In genomic region chr17:32869345-32870026, GRCh38 we compare ENCODE assay signal across 16 cellular contexts. TPM values are rescaled to one million over a fixed set of nuclear protein-coding genes. Genes with fewer than 3 reads are reported as not detected.
DNase-seq lines count a peak whose midpoint lies in the region; ATAC-seq, FAIRE-seq and TF ChIP-seq lines count a peak whose summit lies in the region.
"Had no signal": no experiment of that assay in that cellular context is flagged by ENCODE, and none has a peak within 500 bp of the region (broad histone marks: within the 10 kb centered on the region; RNA-seq: fewer than 3 reads in every experiment).

No MANE protein-coding gene starts in this region.

- H2AFZ ChIP-seq in SK-N-SH (ENCODE audit: low read depth): no peak overlapping the region

- POLR2A ChIA-PET in SK-N-SH (lab: Yijun Ruan, JAX): no interaction called here

- peak overlapping the region in 1 of 2 experiments; percentile 27; a peak in 1 of 4 replicates for H3K27ac ChIP-seq in SK-N-SH (ENCODE audit: low read depth in 2 of 2, low read length in 1 of 2)
- peak overlapping the region in 11 of 12 donors; percentile 10 to 79 (median 57) for H3K27ac ChIP-seq in heart left ventricle
- peak overlapping the region in 2 of 4 donors; percentile 31 to 34 for H3K27ac ChIP-seq in pancreas
- peak overlapping the region; percentile 6 for H3K27ac ChIP-seq in upper lobe of right lung
- no peak overlapping the region for H3K27ac ChIP-seq in endodermal cell (ENCODE audit: low read depth, low read length)
- H3K27ac ChIP-seq: A549 had no signal

- H3K27me3 ChIP-seq in SK-N-SH (ENCODE audit: insufficient read depth) (no peaks in the 10 kb centered on the region), heart left ventricle (no peaks in the 10 kb centered on the region), pancreas (no peaks in the 10 kb centered on the region), upper lobe of right lung (no peaks in the 10 kb centered on the region), H7 (ENCODE audit: control insufficient read depth, insufficient read depth, low read length) (no peaks in the 10 kb centered on the region), endodermal cell (ENCODE audit: control insufficient read depth, insufficient read depth, low read length, poor library complexity, severe bottlenecking) (no peaks in the 10 kb centered on the region)

- H3K27me3 Mint-ChIP-seq in endodermal cell (ENCODE audit: insufficient read depth): no peaks in the 10 kb centered on the region

- no peak for TF ChIP-seq POLR2A in heart left ventricle (IDR thresholded peaks at IDR 0.05)

- DNase-seq in SK-N-SH: no peak
- no peak for DNase-seq in heart left ventricle
- DNase-seq in pancreas: no peak
- no peak for DNase-seq in upper lobe of right lung
- DNase-seq in H7: no peak
- no peak for DNase-seq in endodermal cell
- DNase-seq: activated CD8-positive, alpha-beta memory T cell treated with anti-CD3 and anti-CD28 coated beads for 24 hours; CD8-positive, alpha-beta T cell; NCI-H1436; NCI-H446 treated with DMSO at 0.1 percent for 48 hours; substantia nigra had no signal

- no peak for TF ChIP-seq EP300 in SK-N-SH (IDR thresholded peaks at IDR 0.05; ENCODE audit: borderline replicate concordance in 1 of 2, low read depth in 1 of 2, low read length in 1 of 2)

- H3K4me1 Mint-ChIP-seq in endodermal cell: peaks cover 19% of the 10 kb centered on the region

- H4K20me1 ChIP-seq in SK-N-SH (ENCODE audit: insufficient read depth): peaks cover 8% of the 10 kb centered on the region

- FAIRE-seq in pancreas (lab: Jason Lieb, UNC): no peak
- FAIRE-seq: A549, GM12891 had no signal

- H3K4me1 ChIP-seq in SK-N-SH (ENCODE audit: control insufficient read depth in 1 of 2, insufficient read depth in 2 of 2, low read depth in 1 of 2, low read length in 1 of 2): no peaks in the 10 kb centered on the region
- peaks cover 0 to 58% (median 27%) of the 10 kb centered on the region in 12 donors for H3K4me1 ChIP-seq in heart left ventricle
- peaks cover 8 to 11% (median 10%) of the 10 kb centered on the region in 3 donors for H3K4me1 ChIP-seq in pancreas
- H3K4me1 ChIP-seq in upper lobe of right lung: peaks cover 41% of the 10 kb centered on the region
- peaks cover 4% of the 10 kb centered on the region for H3K4me1 ChIP-seq in endodermal cell (ENCODE audit: control insufficient read depth, insufficient read depth, low read length)
- H3K4me1 ChIP-seq: A549 had no signal

- peaks cover 2% of the 10 kb centered on the region for H3K36me3 Mint-ChIP-seq in endodermal cell (ENCODE audit: low read depth)
- H3K36me3 Mint-ChIP-seq: CD8-positive, alpha-beta T cell had no signal

- no peak for ATAC-seq in SK-N-SH treated with all-trans-retinoic acid at 6 μM for 48 hours
- peak; percentile 13 to 72 (median 40) for ATAC-seq in heart left ventricle
- ATAC-seq in pancreas: peak; percentile 68 to 84 (median 79)
- no peak for ATAC-seq in upper lobe of right lung
- no peak for ATAC-seq in HG02588 (IDR thresholded peaks at IDR 0.05; ENCODE audit: unreplicated experiment)
- ATAC-seq: A549; CD8-positive, alpha-beta T cell had no signal

- H3K9ac ChIP-seq in SK-N-SH (no peak overlapping the region), endodermal cell (ENCODE audit: extremely low read depth, low read length, poor library complexity, severe bottlenecking) (no peak overlapping the region)

- peaks cover 4% of the 10 kb centered on the region for H3F3A ChIP-seq in SK-N-SH (replicated peaks; ENCODE audit: insufficient read depth)

- TF ChIP-seq CTCF in SK-N-SH (IDR thresholded peaks at IDR 0.05) (no peak), heart left ventricle (IDR thresholded peaks at IDR 0.05) (no peak), pancreas (IDR thresholded peaks at IDR 0.05) (no peak), upper lobe of right lung (IDR thresholded peaks at IDR 0.05) (no peak), endodermal cell (conservative IDR thresholded peaks at IDR 0.05) (no peak)

- H3K4me3 ChIP-seq in SK-N-SH (ENCODE audit: low read depth in 2 of 2, low read length in 1 of 2): no peak overlapping the region
- H3K4me3 ChIP-seq in heart left ventricle: no peak overlapping the region
- no peak overlapping the region for H3K4me3 ChIP-seq in pancreas
- no peak overlapping the region for H3K4me3 ChIP-seq in upper lobe of right lung
- H3K4me3 ChIP-seq in H7 (ENCODE audit: insufficient read depth, low read depth, low read length): no peak overlapping the region
- H3K4me3 ChIP-seq in endodermal cell (ENCODE audit: low read length): no peak overlapping the region
- H3K4me3 ChIP-seq: A549 had no signal

- H3K27ac Mint-ChIP-seq in endodermal cell: no peak overlapping the region
- H3K27ac Mint-ChIP-seq: CD8-positive, alpha-beta T cell had no signal

- H3K4me2 ChIP-seq in SK-N-SH: peak overlapping the region; percentile 13; the same call in 1 of the 2 replicates
- H3K4me2 ChIP-seq: A549 had no signal

- H3K9me3 ChIP-seq in SK-N-SH (no peaks in the 10 kb centered on the region), heart left ventricle (no peaks in the 10 kb centered on the region), pancreas (no peaks in the 10 kb centered on the region), upper lobe of right lung (no peaks in the 10 kb centered on the region), endodermal cell (ENCODE audit: control insufficient read depth, low read length) (no peaks in the 10 kb centered on the region)
- H3K9me3 ChIP-seq: A549 had no signal

- no peak for TF ChIP-seq RAD21 in SK-N-SH (IDR thresholded peaks at IDR 0.05; ENCODE audit: low read length)

- H3K79me2 ChIP-seq in SK-N-SH (ENCODE audit: insufficient read depth): peaks cover 53% of the 10 kb centered on the region; the same call in 1 of the 2 replicates

- intact Hi-C loops in heart left ventricle (cut with DNase I): loop anchor here in 7 of 10 donors (5.0 to 10.0 kb wide), 5 partner anchors 42 to 387 kb away; no protein-coding TSS in a partner anchor
- intact Hi-C loops in pancreas (cut with DNase I): no loop called here
- intact Hi-C loops in upper lobe of right lung (cut with DNase I): loop anchor here (10.0 kb wide), 1 partner anchor 85 kb away; no protein-coding TSS in a partner anchor

- H3K9me2 ChIP-seq in SK-N-SH: no peaks in the 10 kb centered on the region

- WGBS in SK-N-SH (ENCODE audit: low lambda C conversion rate): 85% methylated on average over 5 of the region's 6 CpGs
- WGBS in heart left ventricle, 4 donors: 68 to 81% (median 72%) methylated on average over 6 of the region's 6 CpGs
- 68 to 70% methylated on average over 6 of the region's 6 CpGs for WGBS in pancreas, 2 donors
- WGBS in endodermal cell (ENCODE audit: insufficient coverage in 1 of 2, insufficient read length in 1 of 2), 2 experiments: 97 to 100% methylated on average over 4 to 6 of the region's 6 CpGs

- CTCF ChIA-PET in SK-N-SH (lab: Yijun Ruan, JAX): interaction anchor here (4.0 to 8.5 kb wide), 2 partner anchors 8 to 86 kb away, joined by 15 to 70 read pairs; partner anchors contain the start of gene MYO1D

- H3K36me3 ChIP-seq in SK-N-SH (replicated peaks in 1 of 2; ENCODE audit: control insufficient read depth in 1 of 2, insufficient read depth in 2 of 2, low read length in 1 of 2): no peaks in the 10 kb centered on the region
- H3K36me3 ChIP-seq in heart left ventricle: no peaks in the 10 kb centered on the region
- no peaks in the 10 kb centered on the region for H3K36me3 ChIP-seq in pancreas
- no peaks in the 10 kb centered on the region for H3K36me3 ChIP-seq in upper lobe of right lung
- H3K36me3 ChIP-seq in H7 (replicated peaks; ENCODE audit: control insufficient read depth, insufficient read depth, low read length): no peaks in the 10 kb centered on the region
- no peaks in the 10 kb centered on the region for H3K36me3 ChIP-seq in endodermal cell (ENCODE audit: control insufficient read depth, insufficient read depth, low read length)

- no peaks in the 10 kb centered on the region for H3K9me3 Mint-ChIP-seq in endodermal cell
- H3K9me3 Mint-ChIP-seq: CD8-positive, alpha-beta T cell had no signal

- no peak overlapping the region for H3K4me3 Mint-ChIP-seq in endodermal cell
- H3K4me3 Mint-ChIP-seq: CD8-positive, alpha-beta T cell had no signal

TF ChIP-seq in SK-N-SH treated with all-trans-retinoic acid at 6 μM for 48 hours, 23 proteins besides CTCF, POLR2A, EP300 and RAD21:
- no peak for TF ChIP-seq CSRNP3 (CRISPR knock-in tag; IDR thresholded peaks at IDR 0.05)
TF ChIP-seq in SK-N-SH treated with all-trans-retinoic acid at 6 μM for 48 hours: peak in this region for 0.

RNA-seq across cellular contexts. Expression of gene MYO1D, which starts 7.4 kb away (rescaled TPM):
- polyA plus RNA-seq in SK-N-SH (2012; rRNA removed) (20.4 and 29.7 TPM in 2 replicates), heart left ventricle (1 to 10 TPM; 3.3 to 5.6 TPM), pancreas (10 to 100 TPM; 16.7 to 22.0 TPM)
- 28.7 and 32.0 TPM in 2 replicates for polyA plus RNA-seq in SK-N-SH (2012; cell fraction: cytosol; rRNA removed)
- 23.0 and 34.5 TPM in 2 replicates for polyA plus RNA-seq in SK-N-SH (2012; cell fraction: nucleus; rRNA removed)
- total RNA-seq in heart left ventricle (10 to 100 TPM in 5 of 9 donors, 1 to 10 TPM in 4; 4.7 to 15.5 (median 10.4) TPM), pancreas (10 to 100 TPM; 22.3 to 43.0 (median 33.3) TPM), upper lobe of right lung (73.3 TPM), endodermal cell (10 to 100 TPM; 42.9 to 43.7 TPM)
- total RNA-seq in H7 (2014; rRNA removed; shearing (Covaris generic)): 15.6 and 16.8 TPM in 2 replicates
- polyA plus RNA-seq in endodermal cell (2013, experiment 1 of 2): 10.5 TPM
- polyA plus RNA-seq in endodermal cell (2013, experiment 2 of 2): 11.1 TPM

RNA-seq across cellular contexts. Expression of gene TMEM98, which starts 58.5 kb away (rescaled TPM):
- polyA plus RNA-seq in SK-N-SH (2012; rRNA removed): 167 and 196 TPM in 2 replicates
- polyA plus RNA-seq in SK-N-SH (2012; cell fraction: cytosol; rRNA removed): 125 and 153 TPM in 2 replicates
- polyA plus RNA-seq in SK-N-SH (2012; cell fraction: nucleus; rRNA removed): 133 and 177 TPM in 2 replicates
- total RNA-seq in heart left ventricle: 10 to 100 TPM in 6 of 9 donors, 1 to 10 TPM in 3; 6.1 to 35.8 (median 13.3) TPM
- 10 to 100 TPM in 1 of 2 donors, 1 to 10 TPM in 1; 5.7 to 23.1 TPM for polyA plus RNA-seq in heart left ventricle
- 10 to 100 TPM; 32.2 to 62.1 (median 36.5) TPM for total RNA-seq in pancreas
- 10 to 100 TPM; 16.6 to 38.8 TPM for polyA plus RNA-seq in pancreas
- total RNA-seq in upper lobe of right lung: 72.9 TPM
- 59.8 and 76.5 TPM in 2 replicates for total RNA-seq in H7 (2014; rRNA removed; shearing (Covaris generic))
- total RNA-seq in endodermal cell: 100 to 1,000 TPM; 134 to 137 TPM
- 124 TPM for polyA plus RNA-seq in endodermal cell (2013, experiment 1 of 2)
- polyA plus RNA-seq in endodermal cell (2013, experiment 2 of 2): 116 TPM
- total RNA-seq: CD8-positive, alpha-beta T cell; mononuclear cell had no signal

Comparison
In these comparisons a context has a peak if more than half of its experiments do, and no peak if none do; other contexts are left out.
1. ATAC-seq: peak in heart left ventricle (4 of 4) and pancreas (4 of 4); none in SK-N-SH treated with all-trans-retinoic acid at 6 μM for 48 hours (single experiment), upper lobe of right lung (single experiment) and HG02588 (single experiment).
2. intact Hi-C loops: an anchor here in heart left ventricle (5.0 to 10.0 kb wide) and upper lobe of right lung (10.0 kb wide); none called in pancreas.